In genomic region chr11:100918551-100919500, GRCh38 we compare ENCODE assay signal across 1 cellular context.
TF ChIP-seq lines count a peak whose summit lies in the region.

No MANE protein-coding gene starts in this region.

TF ChIP-seq in HEK293, 187 proteins besides CTCF, POLR2A, EP300 and RAD21 (continued from another document):
- no peak for TF ChIP-seq ZNF513 (tag by site-specific recombination; IDR thresholded peaks at IDR 0.05)
- no peak for TF ChIP-seq ZNF555 (tag by site-specific recombination; conservative IDR thresholded peaks at IDR 0.05)
- no peak for TF ChIP-seq ZNF692 (tag by site-specific recombination; IDR thresholded peaks at IDR 0.05)
- TF ChIP-seq ZSCAN16 (tag by site-specific recombination; IDR thresholded peaks at IDR 0.05) = no peak
- TF ChIP-seq ZNF560 (tag by site-specific recombination; IDR thresholded peaks at IDR 0.05; ENCODE audit: borderline replicate concordance) = no peak
- TF ChIP-seq, protein P1, sequence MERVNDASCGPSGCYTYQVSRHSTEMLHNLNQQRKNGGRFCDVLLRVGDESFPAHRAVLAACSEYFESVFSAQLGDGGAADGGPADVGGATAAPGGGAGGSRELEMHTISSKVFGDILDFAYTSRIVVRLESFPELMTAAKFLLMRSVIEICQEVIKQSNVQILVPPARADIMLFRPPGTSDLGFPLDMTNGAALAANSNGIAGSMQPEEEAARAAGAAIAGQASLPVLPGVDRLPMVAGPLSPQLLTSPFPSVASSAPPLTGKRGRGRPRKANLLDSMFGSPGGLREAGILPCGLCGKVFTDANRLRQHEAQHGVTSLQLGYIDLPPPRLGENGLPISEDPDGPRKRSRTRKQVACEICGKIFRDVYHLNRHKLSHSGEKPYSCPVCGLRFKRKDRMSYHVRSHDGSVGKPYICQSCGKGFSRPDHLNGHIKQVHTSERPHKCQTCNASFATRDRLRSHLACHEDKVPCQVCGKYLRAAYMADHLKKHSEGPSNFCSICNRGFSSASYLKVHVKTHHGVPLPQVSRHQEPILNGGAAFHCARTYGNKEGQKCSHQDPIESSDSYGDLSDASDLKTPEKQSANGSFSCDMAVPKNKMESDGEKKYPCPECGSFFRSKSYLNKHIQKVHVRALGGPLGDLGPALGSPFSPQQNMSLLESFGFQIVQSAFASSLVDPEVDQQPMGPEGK (tag by site-specific recombination; IDR thresholded peaks at IDR 0.05) = 0 out of 2 replicates have a peak, but pooled peaks have one; percentile 25
- TF ChIP-seq, protein P2, sequence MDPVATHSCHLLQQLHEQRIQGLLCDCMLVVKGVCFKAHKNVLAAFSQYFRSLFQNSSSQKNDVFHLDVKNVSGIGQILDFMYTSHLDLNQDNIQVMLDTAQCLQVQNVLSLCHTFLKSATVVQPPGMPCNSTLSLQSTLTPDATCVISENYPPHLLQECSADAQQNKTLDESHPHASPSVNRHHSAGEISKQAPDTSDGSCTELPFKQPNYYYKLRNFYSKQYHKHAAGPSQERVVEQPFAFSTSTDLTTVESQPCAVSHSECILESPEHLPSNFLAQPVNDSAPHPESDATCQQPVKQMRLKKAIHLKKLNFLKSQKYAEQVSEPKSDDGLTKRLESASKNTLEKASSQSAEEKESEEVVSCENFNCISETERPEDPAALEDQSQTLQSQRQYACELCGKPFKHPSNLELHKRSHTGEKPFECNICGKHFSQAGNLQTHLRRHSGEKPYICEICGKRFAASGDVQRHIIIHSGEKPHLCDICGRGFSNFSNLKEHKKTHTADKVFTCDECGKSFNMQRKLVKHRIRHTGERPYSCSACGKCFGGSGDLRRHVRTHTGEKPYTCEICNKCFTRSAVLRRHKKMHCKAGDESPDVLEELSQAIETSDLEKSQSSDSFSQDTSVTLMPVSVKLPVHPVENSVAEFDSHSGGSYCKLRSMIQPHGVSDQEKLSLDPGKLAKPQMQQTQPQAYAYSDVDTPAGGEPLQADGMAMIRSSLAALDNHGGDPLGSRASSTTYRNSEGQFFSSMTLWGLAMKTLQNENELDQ (tag by site-specific recombination; IDR thresholded peaks at IDR 0.05; ENCODE audit: low read depth) = no peak
- TF ChIP-seq ZNF394 (tag by site-specific recombination; IDR thresholded peaks at IDR 0.05; ENCODE audit: borderline replicate concordance) = no peak
- no peak for TF ChIP-seq ZNF2 (tag by site-specific recombination; IDR thresholded peaks at IDR 0.05)
- no peak for TF ChIP-seq MEIS1 (CRISPR knock-in tag; IDR thresholded peaks at IDR 0.05; ENCODE audit: borderline replicate concordance)
- no peak for TF ChIP-seq ZNF792 (tag by site-specific recombination; IDR thresholded peaks at IDR 0.05)
- TF ChIP-seq EGR2 (tag by site-specific recombination; IDR thresholded peaks at IDR 0.05; ENCODE audit: low read depth) = no peak
- TF ChIP-seq KLF8 (tag by site-specific recombination; IDR thresholded peaks at IDR 0.05) = no peak
- no peak for TF ChIP-seq AEBP2 (tag by site-specific recombination; IDR thresholded peaks at IDR 0.05; ENCODE audit: borderline replicate concordance)
- no peak for TF ChIP-seq ZNF423 (tag by site-specific recombination; IDR thresholded peaks at IDR 0.05)
- TF ChIP-seq ZNF354C (tag by site-specific recombination; IDR thresholded peaks at IDR 0.05; ENCODE audit: borderline replicate concordance, low read depth) = no peak
- TF ChIP-seq ZNF830 (tag by site-specific recombination; IDR thresholded peaks at IDR 0.05; ENCODE audit: low read depth) = no peak
- TF ChIP-seq MYNN (tag by site-specific recombination; IDR thresholded peaks at IDR 0.05; ENCODE audit: borderline replicate concordance) = no peak
- TF ChIP-seq ZBTB26 (tag by site-specific recombination; optimal IDR thresholded peaks at IDR 0.05) = no peak
- TF ChIP-seq IKZF3 (tag by site-specific recombination; IDR thresholded peaks at IDR 0.05) = peak; percentile 49; the same call in 1 of the 2 replicates
- peak; percentile 56; the same call in 1 of the 2 replicates for TF ChIP-seq ZNF600 (tag by site-specific recombination; IDR thresholded peaks at IDR 0.05)
- no peak for TF ChIP-seq ZNF660 (tag by site-specific recombination; IDR thresholded peaks at IDR 0.05)
- no peak for TF ChIP-seq GLI2 (tag by site-specific recombination; IDR thresholded peaks at IDR 0.05; ENCODE audit: borderline replicate concordance, low read depth)
- no peak for TF ChIP-seq ZNF292 (tag by site-specific recombination; IDR thresholded peaks at IDR 0.05; ENCODE audit: borderline replicate concordance, low read depth)
- TF ChIP-seq ZNF596 (tag by site-specific recombination; IDR thresholded peaks at IDR 0.05) = no peak
- TF ChIP-seq, protein P3, sequence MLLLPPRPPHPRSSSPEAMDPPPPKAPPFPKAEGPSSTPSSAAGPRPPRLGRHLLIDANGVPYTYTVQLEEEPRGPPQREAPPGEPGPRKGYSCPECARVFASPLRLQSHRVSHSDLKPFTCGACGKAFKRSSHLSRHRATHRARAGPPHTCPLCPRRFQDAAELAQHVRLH (tag by site-specific recombination; IDR thresholded peaks at IDR 0.05) = no peak
- TF ChIP-seq ZNF776 (tag by site-specific recombination; IDR thresholded peaks at IDR 0.05; ENCODE audit: borderline replicate concordance) = no peak
- TF ChIP-seq GFI1B (tag by site-specific recombination; IDR thresholded peaks at IDR 0.05) = no peak
- TF ChIP-seq GLIS2 (tag by site-specific recombination; IDR thresholded peaks at IDR 0.05) = no peak
- TF ChIP-seq ZNF510 (tag by site-specific recombination; IDR thresholded peaks at IDR 0.05; ENCODE audit: insufficient replicate concordance) = no peak
- TF ChIP-seq ZNF416 (tag by site-specific recombination; IDR thresholded peaks at IDR 0.05) = no peak
- no peak for TF ChIP-seq HOXD13 (CRISPR knock-in tag; IDR thresholded peaks at IDR 0.05; ENCODE audit: borderline replicate concordance)
- TF ChIP-seq ZNF707 (tag by site-specific recombination; IDR thresholded peaks at IDR 0.05) = no peak
- no peak for TF ChIP-seq SETDB1 (IDR thresholded peaks at IDR 0.05; ENCODE audit: insufficient read length, low read length)
- no peak for TF ChIP-seq ZNF121 (tag by site-specific recombination; IDR thresholded peaks at IDR 0.05)
- no peak for TF ChIP-seq ZNF449 (tag by site-specific recombination; IDR thresholded peaks at IDR 0.05)
- no peak for TF ChIP-seq ZNF19 (tag by site-specific recombination; IDR thresholded peaks at IDR 0.05; ENCODE audit: low read depth)
- TF ChIP-seq SP2 (tag by site-specific recombination; IDR thresholded peaks at IDR 0.05) = no peak
- TF ChIP-seq ZNF529 (tag by site-specific recombination; IDR thresholded peaks at IDR 0.05; ENCODE audit: insufficient replicate concordance) = no peak
- TF ChIP-seq, protein P4, sequence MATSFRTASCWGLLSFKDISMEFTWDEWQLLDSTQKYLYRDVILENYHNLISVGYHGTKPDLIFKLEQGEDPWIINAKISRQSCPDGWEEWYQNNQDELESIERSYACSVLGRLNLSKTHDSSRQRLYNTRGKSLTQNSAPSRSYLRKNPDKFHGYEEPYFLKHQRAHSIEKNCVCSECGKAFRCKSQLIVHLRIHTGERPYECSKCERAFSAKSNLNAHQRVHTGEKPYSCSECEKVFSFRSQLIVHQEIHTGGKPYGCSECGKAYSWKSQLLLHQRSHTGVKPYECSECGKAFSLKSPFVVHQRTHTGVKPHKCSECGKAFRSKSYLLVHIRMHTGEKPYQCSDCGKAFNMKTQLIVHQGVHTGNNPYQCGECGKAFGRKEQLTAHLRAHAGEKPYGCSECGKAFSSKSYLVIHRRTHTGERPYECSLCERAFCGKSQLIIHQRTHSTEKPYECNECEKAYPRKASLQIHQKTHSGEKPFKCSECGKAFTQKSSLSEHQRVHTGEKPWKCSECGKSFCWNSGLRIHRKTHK (tag by site-specific recombination; IDR thresholded peaks at IDR 0.05) = no peak
- no peak for TF ChIP-seq MZF1 (tag by site-specific recombination; IDR thresholded peaks at IDR 0.05; ENCODE audit: borderline replicate concordance)
- no peak for TF ChIP-seq ZFP41 (tag by site-specific recombination; IDR thresholded peaks at IDR 0.05; ENCODE audit: borderline replicate concordance)
- TF ChIP-seq ZNF654 (tag by site-specific recombination; IDR thresholded peaks at IDR 0.05; ENCODE audit: low read depth) = no peak
- TF ChIP-seq KLF10 (tag by site-specific recombination; IDR thresholded peaks at IDR 0.05) = peak; percentile 9; the same call in 1 of the 2 replicates
- TF ChIP-seq, protein P5, sequence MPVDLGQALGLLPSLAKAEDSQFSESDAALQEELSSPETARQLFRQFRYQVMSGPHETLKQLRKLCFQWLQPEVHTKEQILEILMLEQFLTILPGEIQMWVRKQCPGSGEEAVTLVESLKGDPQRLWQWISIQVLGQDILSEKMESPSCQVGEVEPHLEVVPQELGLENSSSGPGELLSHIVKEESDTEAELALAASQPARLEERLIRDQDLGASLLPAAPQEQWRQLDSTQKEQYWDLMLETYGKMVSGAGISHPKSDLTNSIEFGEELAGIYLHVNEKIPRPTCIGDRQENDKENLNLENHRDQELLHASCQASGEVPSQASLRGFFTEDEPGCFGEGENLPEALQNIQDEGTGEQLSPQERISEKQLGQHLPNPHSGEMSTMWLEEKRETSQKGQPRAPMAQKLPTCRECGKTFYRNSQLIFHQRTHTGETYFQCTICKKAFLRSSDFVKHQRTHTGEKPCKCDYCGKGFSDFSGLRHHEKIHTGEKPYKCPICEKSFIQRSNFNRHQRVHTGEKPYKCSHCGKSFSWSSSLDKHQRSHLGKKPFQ (tag by site-specific recombination; IDR thresholded peaks at IDR 0.05) = no peak
TF ChIP-seq in HEK293: peak in this region for 19.
